In genomic region chr21:39452965-39453332, GRCh38 we compare ENCODE assay signal across 12 cellular contexts. TPM values are rescaled to one million over a fixed set of nuclear protein-coding genes. Genes with fewer than 3 reads are reported as not detected.
DNase-seq lines count a peak whose midpoint lies in the region; TF ChIP-seq lines count a peak whose summit lies in the region.
"Had no signal": no experiment of that assay in that cellular context is flagged by ENCODE, and none has a peak within 500 bp of the region (broad histone marks: within the 10 kb centered on the region; RNA-seq: fewer than 3 reads in every experiment).

No MANE protein-coding gene starts in this region.

- H4K8ac ChIP-seq in mesenchymal stem cell (ENCODE audit: low read length), result no peak overlapping the region

- H2BK12ac ChIP-seq in mesenchymal stem cell (ENCODE audit: low read length in 2 of 2), result no peak overlapping the region

- no peaks in the 10 kb centered on the region; the same call in 1 of the 2 replicates for H3K9me3 ChIP-seq in SJCRH30 (replicated peaks)
- H3K9me3 ChIP-seq in mesenchymal stem cell (ENCODE audit: control insufficient read depth, low read length), result no peaks in the 10 kb centered on the region
- no peaks in the 10 kb centered on the region for H3K9me3 ChIP-seq in stomach
- H3K9me3 ChIP-seq: adrenal gland had no signal

- no peak for TF ChIP-seq EP300 in stomach (IDR thresholded peaks at IDR 0.05)

- H2AK5ac ChIP-seq in mesenchymal stem cell (ENCODE audit: low read length, severe bottlenecking), result no peak overlapping the region

- H4K91ac ChIP-seq in mesenchymal stem cell (ENCODE audit: low read length), result no peak overlapping the region

- no peak overlapping the region for H2BK5ac ChIP-seq in mesenchymal stem cell (ENCODE audit: low read depth, low read length, poor library complexity, severe bottlenecking)

- no peak overlapping the region for H2AFZ ChIP-seq in mesenchymal stem cell (ENCODE audit: low read depth, low read length)

- H3K23ac ChIP-seq in mesenchymal stem cell (ENCODE audit: low read length in 2 of 2), result no peak overlapping the region

- intact Hi-C loops in stomach (cut with DNase I; ENCODE audit: low total_unique reads), result no loop called here

- 75% methylated on average over 6 of the region's 6 CpGs for whole genome bisulfite sequencing in mesenchymal stem cell
- 84 to 92% (median 87%) methylated on average over 6 of the region's 6 CpGs for WGBS in stomach, 5 donors

- no peak overlapping the region for H3K4me2 ChIP-seq in mesenchymal stem cell (ENCODE audit: low read length, poor library complexity, severe bottlenecking)

- no peak overlapping the region for H3K14ac ChIP-seq in mesenchymal stem cell (ENCODE audit: low read length in 2 of 2)

- H3K36me3 ChIP-seq in SJCRH30 (no peaks in the 10 kb centered on the region), mesenchymal stem cell (ENCODE audit: control insufficient read depth in 1 of 2, insufficient read depth in 2 of 2, low read depth in 1 of 2, low read length in 2 of 2) (no peaks in the 10 kb centered on the region), stomach (no peaks in the 10 kb centered on the region)
- H3K36me3 ChIP-seq: adrenal gland had no signal

- no peaks in the 10 kb centered on the region for H3K27me3 ChIP-seq in SJCRH30
- peaks cover 0 to 4% of the 10 kb centered on the region in 2 experiments for H3K27me3 ChIP-seq in mesenchymal stem cell (ENCODE audit: control insufficient read depth in 1 of 2, insufficient read depth in 1 of 2, low read length in 2 of 2)
- no peaks in the 10 kb centered on the region for H3K27me3 ChIP-seq in stomach
- H3K27me3 ChIP-seq: adrenal gland had no signal

- no peak overlapping the region for H3K4ac ChIP-seq in mesenchymal stem cell (ENCODE audit: low read depth in 1 of 2, low read length in 2 of 2)

- TF ChIP-seq POLR2A in stomach (IDR thresholded peaks at IDR 0.05) (no peak), erythroblast (IDR thresholded peaks at IDR 0.05; ENCODE audit: low read length) (no peak)

- DNase-seq in SJCRH30, result peak; percentile 32 to 54
- DNase-seq in mesenchymal stem cell, result no peak
- no peak for DNase-seq in stomach
- DNase-seq in T-helper 2 cell, result no peak
- DNase-seq in erythroblast (lab: John Stamatoyannopoulos, UW), result no peak
- no peak for DNase-seq in kidney glomerular epithelial cell (lab: John Stamatoyannopoulos, UW)
- DNase-seq in GM19240 (ENCODE audit: insufficient read length, low spot score), result no peak
- DNase-seq: activated T-cell treated with anti-CD3 and anti-CD28 coated beads, Interleukin-2, amount 50 U/mL, for 48 hours; adrenal gland; NCI-H187; NCI-H82 had no signal

- no peak overlapping the region for H2BK15ac ChIP-seq in mesenchymal stem cell (ENCODE audit: low read depth, poor library complexity, severe bottlenecking)

- no peak for TF ChIP-seq CTCF in stomach (IDR thresholded peaks at IDR 0.05)

- H3K4me3 ChIP-seq in SJCRH30, result peak overlapping the region; percentile 52
- H3K4me3 ChIP-seq in mesenchymal stem cell (ENCODE audit: insufficient read depth in 1 of 2, low read depth in 1 of 2, low read length in 2 of 2), result no peak overlapping the region
- H3K4me3 ChIP-seq in stomach, result peak overlapping the region in 2 of 4 donors; percentile 29
- H3K4me3 ChIP-seq: adrenal gland had no signal

- no peak overlapping the region for H2BK120ac ChIP-seq in mesenchymal stem cell (ENCODE audit: low read depth, low read length)

- H3K9ac ChIP-seq in mesenchymal stem cell (ENCODE audit: low read length), result peak overlapping the region; percentile 71

- peaks cover 1% of the 10 kb centered on the region for H3K79me1 ChIP-seq in mesenchymal stem cell (replicated peaks; ENCODE audit: low read length, poor library complexity, severe bottlenecking)

- peaks cover 9% of the 10 kb centered on the region; the same call in 1 of the 2 replicates for H3K4me1 ChIP-seq in SJCRH30
- H3K4me1 ChIP-seq in mesenchymal stem cell (ENCODE audit: control insufficient read depth, insufficient read depth, low read depth, low read length), result peaks cover 1% of the 10 kb centered on the region
- peaks cover 0 to 11% (median 0%) of the 10 kb centered on the region in 4 donors for H3K4me1 ChIP-seq in stomach
- H3K4me1 ChIP-seq: adrenal gland had no signal

- H3K18ac ChIP-seq in mesenchymal stem cell (ENCODE audit: low read depth in 1 of 2, low read length in 2 of 2), result no peak overlapping the region

- peak overlapping the region; percentile 57 for H3K27ac ChIP-seq in SJCRH30
- peak overlapping the region; percentile 96 for H3K27ac ChIP-seq in cingulate gyrus (ENCODE audit: low read depth, low read length)
- H3K27ac ChIP-seq in mesenchymal stem cell (ENCODE audit: low read length, poor library complexity, severe bottlenecking), result no peak overlapping the region
- H3K27ac ChIP-seq in stomach, result peak overlapping the region in 4 of 5 donors; percentile 24 to 81 (median 69)

RNA-seq across cellular contexts. Expression of gene SH3BGR, which starts 1.2 kb away (rescaled TPM):
- 8.3 and 9.6 TPM in 2 replicates for total RNA-seq in SJCRH30 (2014; rRNA removed; shearing (Covaris generic))
- polyA plus RNA-seq in mesenchymal stem cell (2013, experiment 1 of 2), result 3.6 TPM
- polyA plus RNA-seq in mesenchymal stem cell (2013, experiment 2 of 2), result 3.4 TPM
- 100 to 1,000 TPM in 1 of 5 donors, 10 to 100 TPM in 1, 1 to 10 TPM in 1, under 1 TPM in 1, not detected in 1; 0.87 to 295 (median 12.2) TPM for total RNA-seq in stomach
- polyA plus RNA-seq in stomach, result 10 to 100 TPM in 1 of 3 donors, 1 to 10 TPM in 2; 3.1 to 10.6 (median 6.5) TPM

RNA-seq across cellular contexts. Expression of gene LCA5L, which starts 7.4 kb away (rescaled TPM):
- total RNA-seq in SJCRH30 (2014; rRNA removed; shearing (Covaris generic)), result not detected in 2 replicates
- polyA plus RNA-seq in mesenchymal stem cell (2013, experiment 1 of 2), result 0.72 TPM
- 0.82 TPM for polyA plus RNA-seq in mesenchymal stem cell (2013, experiment 2 of 2)
- 1 to 10 TPM in 2 of 5 donors, not detected in 3; 1.8 to 2.2 TPM for total RNA-seq in stomach
- 1 to 10 TPM in 1 of 3 donors, under 1 TPM in 2; 0.85 to 2.7 (median 0.93) TPM for polyA plus RNA-seq in stomach

Comparison
In these comparisons a context has a peak if more than half of its experiments do, and no peak if none do; other contexts are left out.
1. DNase-seq: peak in SJCRH30 (2 of 2); none in mesenchymal stem cell (single experiment), stomach (single experiment), T-helper 2 cell (0 of 5), erythroblast (0 of 2), kidney glomerular epithelial cell (single experiment) and GM19240 (single experiment).